ENCODE assay signal across 18 cellular contexts in the genomic region with DNA sequence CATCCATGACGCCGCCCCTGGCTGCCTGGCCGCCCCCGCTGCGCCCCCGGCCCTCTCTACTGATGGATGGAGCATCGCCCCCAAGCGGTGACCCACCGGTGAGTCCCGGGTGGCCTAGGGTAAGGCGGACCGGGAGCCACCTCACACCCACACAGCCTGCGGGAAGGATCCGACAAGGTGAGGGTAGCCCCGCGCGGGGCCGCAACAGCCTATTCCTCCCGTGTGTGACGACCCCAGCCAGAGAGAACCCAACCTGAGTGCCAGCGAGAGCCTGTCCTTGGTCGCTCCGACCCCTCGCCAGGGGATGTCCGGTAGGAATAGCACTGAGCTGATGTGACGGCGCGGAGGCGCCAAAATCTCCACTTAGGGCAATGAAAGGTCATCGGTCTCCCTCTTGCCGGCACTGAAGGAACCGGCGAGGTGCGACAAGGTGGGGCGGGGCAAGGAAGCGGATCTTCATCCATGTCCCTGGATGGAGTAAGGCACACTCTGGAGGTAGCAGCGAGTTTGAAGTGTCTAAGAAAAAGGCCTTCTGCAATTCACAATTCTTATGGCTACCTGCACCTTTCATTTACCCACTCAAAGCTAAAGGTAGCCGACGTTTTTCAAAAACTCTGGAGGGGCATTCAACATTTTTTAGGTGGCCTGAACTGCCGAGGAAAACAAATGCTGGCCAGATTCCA. TPM values are rescaled to one million over a fixed set of nuclear protein-coding genes. Genes with fewer than 3 reads are reported as not detected.
DNase-seq lines count a peak whose midpoint lies in the region; ATAC-seq and TF ChIP-seq lines count a peak whose summit lies in the region.
"Had no signal": no experiment of that assay in that cellular context is flagged by ENCODE, and none has a peak within 500 bp of the region (broad histone marks: within the 10 kb centered on the region; RNA-seq: fewer than 3 reads in every experiment).

No MANE protein-coding gene starts in this region.

- H3K4me3 Mint-ChIP-seq in MCF 10A (ENCODE audit: unreplicated experiment): no peak overlapping the region
- H3K4me3 Mint-ChIP-seq in activated T-cell treated with anti-CD3 and anti-CD28 coated beads, Interleukin-2, amount 50 U/mL, for 24 hours: peak overlapping the region; percentile 57

- H3K27me3 Mint-ChIP-seq in MCF 10A (ENCODE audit: insufficient read depth, unreplicated experiment): peaks cover 9% of the 10 kb centered on the region
- H3K27me3 Mint-ChIP-seq in activated T-cell treated with anti-CD3 and anti-CD28 coated beads, Interleukin-2, amount 50 U/mL, for 24 hours: peaks cover 32% of the 10 kb centered on the region

- no peak for TF ChIP-seq CTCF in breast epithelium (IDR thresholded peaks at IDR 0.05)
- no peak for TF ChIP-seq CTCF in MCF 10A (IDR thresholded peaks at IDR 0.05; ENCODE audit: unreplicated experiment)

- POLR2A ChIA-PET in MCF 10A (lab: Yijun Ruan, JAX): interaction anchor here (1.0 kb wide), 1 partner anchor 34 kb away, joined by 5 read pairs; no protein-coding TSS in a partner anchor

- H3K4me3 ChIP-seq in breast epithelium: peak overlapping the region in 2 of 3 donors; percentile 3 to 39
- peak overlapping the region; percentile 62 for H3K4me3 ChIP-seq in iPS-18c (ENCODE audit: insufficient read depth, low read depth, low read length)
- peak overlapping the region in 3 of 5 donors; percentile 6 to 26 (median 22) for H3K4me3 ChIP-seq in subcutaneous abdominal adipose tissue (ENCODE audit: low read depth in 1 of 5, low read length in 5 of 5)
- H3K4me3 ChIP-seq: cardiac muscle cell, ovary, SJSA1 had no signal

- no peaks in the 10 kb centered on the region for H3K36me3 Mint-ChIP-seq in MCF 10A (ENCODE audit: insufficient read depth, unreplicated experiment)
- H3K36me3 Mint-ChIP-seq in activated T-cell treated with anti-CD3 and anti-CD28 coated beads, Interleukin-2, amount 50 U/mL, for 24 hours (ENCODE audit: low read depth): no peaks in the 10 kb centered on the region

- H3K4me1 ChIP-seq in breast epithelium (no peaks in the 10 kb centered on the region), subcutaneous abdominal adipose tissue (ENCODE audit: control insufficient read depth in 5 of 5, insufficient read depth in 5 of 5, low read length in 5 of 5) (peaks cover 0 to 9% (median 5%) of the 10 kb centered on the region in 5 donors)
- H3K4me1 ChIP-seq: SJSA1 had no signal

- no peak overlapping the region for H3K27ac ChIP-seq in breast epithelium
- no peak overlapping the region for H3K27ac ChIP-seq in subcutaneous abdominal adipose tissue (ENCODE audit: low read depth, low read length)
- H3K27ac ChIP-seq: cardiac muscle cell, epithelial cell of prostate, ovary, SJSA1, VCaP had no signal

- no peaks in the 10 kb centered on the region for H3K9me3 ChIP-seq in breast epithelium
- no peaks in the 10 kb centered on the region for H3K9me3 ChIP-seq in iPS-18c (ENCODE audit: control insufficient read depth, insufficient read depth, low read length)
- peaks cover 0 to 3% (median 0%) of the 10 kb centered on the region in 5 donors for H3K9me3 ChIP-seq in subcutaneous abdominal adipose tissue (ENCODE audit: control insufficient read depth in 5 of 5, low read length in 5 of 5)
- H3K9me3 ChIP-seq: ovary, SJSA1 had no signal

- H3K4me1 Mint-ChIP-seq in MCF 10A (ENCODE audit: insufficient read depth, unreplicated experiment): peaks cover 15% of the 10 kb centered on the region
- peaks cover 28% of the 10 kb centered on the region for H3K4me1 Mint-ChIP-seq in activated T-cell treated with anti-CD3 and anti-CD28 coated beads, Interleukin-2, amount 50 U/mL, for 24 hours (ENCODE audit: low read depth)

- intact Hi-C loops in breast epithelium (cut with DNase I; ENCODE audit: low total_unique reads): no loop called here
- intact Hi-C loops in MCF 10A (cut with micrococcal nuclease): no loop called here

- H3K27me3 ChIP-seq in breast epithelium (peaks cover 0 to 16% of the 10 kb centered on the region in 2 donors), subcutaneous abdominal adipose tissue (ENCODE audit: control insufficient read depth in 5 of 5, insufficient read depth in 4 of 5, low read length in 5 of 5) (peaks cover 11 to 26% (median 19%) of the 10 kb centered on the region in 5 donors)
- H3K27me3 ChIP-seq: cardiac muscle cell, ovary, SJSA1 had no signal

- TF ChIP-seq POLR2A in breast epithelium (IDR thresholded peaks at IDR 0.05): no peak

- DNase-seq in breast epithelium (ENCODE audit: low spot score in 2 of 2) (no peak), MCF 10A (ENCODE audit: unreplicated experiment) (no peak), SIG-M5 (lab: John Stamatoyannopoulos, UW) (no peak), NCI-H82 treated with DMSO at 0.1 percent for 48 hours (lab: John Stamatoyannopoulos, UW; ENCODE audit: unreplicated experiment) (no peak)
- peak; percentile 41 for DNase-seq in activated T-cell treated with anti-CD3 and anti-CD28 coated beads, Interleukin-2, amount 50 U/mL, for 24 hours
- DNase-seq: DMS79; NCI-H2081; NK-92 treated with Interleukin-12 subunit alpha and Interleukin-12 subunit beta, amount 100 ng/mL, for 24 hours; ovary; stimulated activated CD4-positive, alpha-beta T cell treated with anti-CD3 and anti-CD28 coated beads, Interleukin-12 subunit alpha, Interleukin-12 subunit beta, amount 100 ng/mL, for 4 hours had no signal

- no peak for ATAC-seq in GM21447 (IDR thresholded peaks at IDR 0.05; ENCODE audit: unreplicated experiment)

- no peak overlapping the region for H3K27ac Mint-ChIP-seq in MCF 10A (ENCODE audit: low read depth, unreplicated experiment)
- no peak overlapping the region for H3K27ac Mint-ChIP-seq in activated T-cell treated with anti-CD3 and anti-CD28 coated beads, Interleukin-2, amount 50 U/mL, for 24 hours

- no TSS peak for BruUV-seq in MCF 10A (replicated peaks; lab: Mats Ljungman, UMichigan)

- no peaks in the 10 kb centered on the region for H3K36me3 ChIP-seq in breast epithelium
- H3K36me3 ChIP-seq in subcutaneous abdominal adipose tissue (ENCODE audit: control insufficient read depth in 5 of 5, insufficient read depth in 5 of 5, low read length in 5 of 5): no peaks in the 10 kb centered on the region
- H3K36me3 ChIP-seq: cardiac muscle cell, ovary, SJSA1 had no signal

- no peak overlapping the region for H3K9ac ChIP-seq in subcutaneous abdominal adipose tissue (ENCODE audit: low read length in 5 of 5)

- H3K9me3 Mint-ChIP-seq in MCF 10A (ENCODE audit: unreplicated experiment): no peaks in the 10 kb centered on the region
- peaks cover 6% of the 10 kb centered on the region for H3K9me3 Mint-ChIP-seq in activated T-cell treated with anti-CD3 and anti-CD28 coated beads, Interleukin-2, amount 50 U/mL, for 24 hours

- CTCF ChIA-PET in MCF 10A (lab: Yijun Ruan, JAX): interaction anchor here (0.5 to 0.6 kb wide), 2 partner anchors 51 to 59 kb away, joined by 3 to 5 read pairs; no protein-coding TSS in a partner anchor

RNA-seq across cellular contexts. Expression of a gene that starts 19.7 kb away (rescaled TPM):
- total RNA-seq in breast epithelium (not detected), MCF 10A (2022) (not detected in 2 replicates)
- total RNA-seq: cardiac muscle cell, H4, ovary, SJSA1 had no signal

RNA-seq across cellular contexts. Expression of a gene that starts 43.4 kb away (rescaled TPM):
- total RNA-seq in breast epithelium (10 to 100 TPM in 2 of 3 donors, 1 to 10 TPM in 1; 9.5 to 22.0 (median 14.1) TPM), MCF 10A (2022) (1.4 and 2.1 TPM in 2 replicates)
- total RNA-seq: cardiac muscle cell, H4, SJSA1 had no signal
